Comparison of ENCODE assay signal across 8 cellular contexts in the genomic region with DNA sequence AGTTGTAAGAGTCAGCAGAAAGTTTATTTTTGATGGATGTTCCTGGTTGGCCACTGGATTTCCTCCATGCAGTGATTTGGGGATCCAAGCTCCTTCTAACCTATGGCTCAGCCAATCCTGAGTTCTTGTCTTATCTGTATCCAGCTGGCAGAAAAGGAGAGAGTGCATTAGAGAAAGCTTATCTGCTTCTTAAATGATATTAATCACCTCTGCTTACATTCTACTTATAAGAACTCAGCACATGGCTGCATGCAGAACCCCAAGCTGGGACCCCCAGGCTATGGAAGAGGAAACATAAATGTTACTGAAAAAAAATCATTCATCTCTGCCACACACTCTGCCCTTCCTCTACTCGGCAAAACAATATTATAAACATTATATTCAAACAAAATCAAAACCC.
"Had no signal": no experiment of that assay in that cellular context is flagged by ENCODE, and none has a peak within 500 bp of the region (broad histone marks: within the 10 kb centered on the region; RNA-seq: fewer than 3 reads in every experiment).

No MANE protein-coding gene starts in this region.

- DNase-seq: H9, HCEC 1CT, IMR-90 had no signal

- H3K4me3 ChIP-seq: GM23338, K562 had no signal

- FAIRE-seq: H1, H54, HTR-8/SVneo, K562 had no signal

- ATAC-seq: GM23338, K562 had no signal
